In the genomic region with DNA sequence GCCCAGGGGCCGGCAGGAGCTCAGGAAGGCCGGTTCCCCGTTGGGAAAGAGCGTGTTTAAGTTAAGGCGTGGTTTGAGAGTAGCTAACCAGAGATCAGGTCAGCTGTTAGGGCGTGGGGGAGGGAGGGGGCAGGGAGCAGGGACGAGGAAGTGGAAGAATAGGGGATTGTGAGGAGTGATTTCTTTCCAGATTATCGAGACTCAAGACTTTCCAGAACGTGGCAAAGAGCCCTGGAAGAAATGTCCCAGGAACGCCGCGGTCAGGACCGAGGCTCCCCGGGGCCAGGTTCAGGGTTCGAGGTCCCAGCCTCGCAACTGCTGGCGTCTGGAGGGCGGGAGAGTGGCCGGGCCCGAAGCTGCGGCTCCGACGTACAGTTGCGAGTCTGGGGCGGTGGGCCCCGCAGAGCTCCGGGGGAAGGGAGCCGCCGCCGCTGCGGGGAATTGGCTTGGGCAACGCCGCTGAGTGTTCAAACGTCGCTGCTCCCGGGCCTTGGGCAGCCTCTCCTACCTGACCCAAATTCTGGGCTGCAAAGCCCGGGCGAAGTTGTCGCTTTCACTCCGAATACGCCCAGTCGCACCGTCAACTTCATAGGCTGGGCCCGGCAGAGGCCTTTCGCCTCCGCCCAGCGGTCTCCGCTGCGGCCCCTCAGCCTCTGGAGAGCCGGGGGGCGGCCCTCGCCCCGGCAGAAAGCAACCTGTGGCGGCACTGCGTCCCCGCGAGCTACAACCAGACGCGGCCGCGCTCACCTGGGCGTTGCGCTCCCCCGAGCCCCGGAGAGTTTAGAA, we compare ENCODE assay signal across 9 cellular contexts. TPM values are rescaled to one million over a fixed set of nuclear protein-coding genes. Genes with fewer than 3 reads are reported as not detected.
DNase-seq lines count a peak whose midpoint lies in the region; ATAC-seq and TF ChIP-seq lines count a peak whose summit lies in the region.
"Had no signal": no experiment of that assay in that cellular context is flagged by ENCODE, and none has a peak within 500 bp of the region (broad histone marks: within the 10 kb centered on the region; RNA-seq: fewer than 3 reads in every experiment).

No MANE protein-coding gene starts in this region.

- peaks cover 6% of the 10 kb centered on the region for H3K4me1 ChIP-seq in right cardiac atrium (ENCODE audit: control insufficient read depth, insufficient read depth, low read length)

- no peaks in the 10 kb centered on the region for H3K9me3 Mint-ChIP-seq in activated CD4-positive, alpha-beta T cell treated with anti-CD3 and anti-CD28 coated beads for 36 hours (ENCODE audit: low read depth)

- H3K27me3 ChIP-seq in right cardiac atrium (ENCODE audit: control insufficient read depth, insufficient read depth) = no peaks in the 10 kb centered on the region

- WGBS in right cardiac atrium = 3% methylated on average over 65 of the region's 65 CpGs

- H3K4me1 Mint-ChIP-seq in activated CD4-positive, alpha-beta T cell treated with anti-CD3 and anti-CD28 coated beads for 36 hours = peaks cover 18% of the 10 kb centered on the region

- H3K4me3 Mint-ChIP-seq in activated CD4-positive, alpha-beta T cell treated with anti-CD3 and anti-CD28 coated beads for 36 hours = peak overlapping the region; percentile 35

- H3K27ac Mint-ChIP-seq in activated CD4-positive, alpha-beta T cell treated with anti-CD3 and anti-CD28 coated beads for 36 hours = no peak overlapping the region

- DNase-seq in activated CD4-positive, alpha-beta T cell treated with anti-CD3 and anti-CD28 coated beads for 36 hours = peak; percentile 39
- DNase-seq in activated CD4-positive, alpha-beta T cell treated with anti-CD3 and anti-CD28 coated beads, Interleukin-2, amount 50 U/mL, for 1 hour = no peak
- DNase-seq in right cardiac atrium = no peak
- DNase-seq in stimulated activated CD4-positive, alpha-beta T cell treated with anti-CD3 and anti-CD28 coated beads, Interleukin-4, amount 100 ng/mL, for 4 hours = no peak
- DNase-seq in SKM-1 (lab: John Stamatoyannopoulos, UW; ENCODE audit: unreplicated experiment) = no peak
- DNase-seq: DND-41 had no signal

- TF ChIP-seq CTCF in VCaP (conservative IDR thresholded peaks at IDR 0.05) = 0 out of 2 replicates have a peak, but pooled peaks have one; percentile 16

- H3K4me3 ChIP-seq in right cardiac atrium (ENCODE audit: low read length) = peak overlapping the region; percentile 12
- H3K4me3 ChIP-seq in skin epidermis = peak overlapping the region; percentile 25 to 47 (median 34)

- no peaks in the 10 kb centered on the region for H3K9me3 ChIP-seq in right cardiac atrium (ENCODE audit: control insufficient read depth, low read length)

- CTCF ChIA-PET in activated CD4-positive, alpha-beta T cell treated with anti-CD3 and anti-CD28 coated beads for 36 hours (lab: Charles Lee) = interaction anchor here (0.9 kb wide), 1 partner anchor 153 kb away, joined by 4 read pairs; no protein-coding TSS in a partner anchor

- H3K36me3 Mint-ChIP-seq in activated CD4-positive, alpha-beta T cell treated with anti-CD3 and anti-CD28 coated beads for 36 hours (ENCODE audit: low read depth) = peaks cover 14% of the 10 kb centered on the region

- intact Hi-C loops in activated CD4-positive, alpha-beta T cell treated with anti-CD3 and anti-CD28 coated beads for 36 hours (cut with DNase I, micrococcal nuclease) = loop anchor here in 1 of 2 experiments (1.0 kb wide), 1 partner anchor 11 kb away; no protein-coding TSS in a partner anchor
- intact Hi-C loops in right cardiac atrium (cut with DNase I) = no loop called here

- ATAC-seq in activated CD4-positive, alpha-beta T cell treated with anti-CD3 and anti-CD28 coated beads for 36 hours = peak; percentile 31
- ATAC-seq in right cardiac atrium = peak in 1 of 2 donors; percentile 41
- no peak for ATAC-seq in SK-N-SH treated with all-trans-retinoic acid at 6 μM for 48 hours

- POLR2A ChIA-PET in activated CD4-positive, alpha-beta T cell treated with anti-CD3 and anti-CD28 coated beads for 36 hours (lab: Charles Lee) = interaction anchor here (0.8 kb wide), 1 partner anchor 10 kb away, joined by 3 read pairs; the partner anchor contains the start of gene ISL2

- H3K27ac ChIP-seq in VCaP (peak overlapping the region; percentile 64), right cardiac atrium (ENCODE audit: low read length) (no peak overlapping the region), skin epidermis (no peak overlapping the region)

- H3K27me3 Mint-ChIP-seq in activated CD4-positive, alpha-beta T cell treated with anti-CD3 and anti-CD28 coated beads for 36 hours = peaks cover 48% of the 10 kb centered on the region

TF ChIP-seq in SK-N-SH treated with all-trans-retinoic acid at 6 μM for 48 hours, 23 proteins besides CTCF, POLR2A, EP300 and RAD21:
- TF ChIP-seq BACH2 (CRISPR knock-in tag; IDR thresholded peaks at IDR 0.05; ENCODE audit: borderline replicate concordance) (no peak), ZFP30 (CRISPR knock-in tag; IDR thresholded peaks at IDR 0.05) (no peak), ZC3H10 (CRISPR knock-in tag; IDR thresholded peaks at IDR 0.05) (no peak), RARB (CRISPR knock-in tag; IDR thresholded peaks at IDR 0.05) (no peak), CSDC2 (CRISPR knock-in tag; IDR thresholded peaks at IDR 0.05) (no peak), OSR1 (CRISPR knock-in tag; IDR thresholded peaks at IDR 0.05) (no peak)
- TF ChIP-seq, protein P1, sequence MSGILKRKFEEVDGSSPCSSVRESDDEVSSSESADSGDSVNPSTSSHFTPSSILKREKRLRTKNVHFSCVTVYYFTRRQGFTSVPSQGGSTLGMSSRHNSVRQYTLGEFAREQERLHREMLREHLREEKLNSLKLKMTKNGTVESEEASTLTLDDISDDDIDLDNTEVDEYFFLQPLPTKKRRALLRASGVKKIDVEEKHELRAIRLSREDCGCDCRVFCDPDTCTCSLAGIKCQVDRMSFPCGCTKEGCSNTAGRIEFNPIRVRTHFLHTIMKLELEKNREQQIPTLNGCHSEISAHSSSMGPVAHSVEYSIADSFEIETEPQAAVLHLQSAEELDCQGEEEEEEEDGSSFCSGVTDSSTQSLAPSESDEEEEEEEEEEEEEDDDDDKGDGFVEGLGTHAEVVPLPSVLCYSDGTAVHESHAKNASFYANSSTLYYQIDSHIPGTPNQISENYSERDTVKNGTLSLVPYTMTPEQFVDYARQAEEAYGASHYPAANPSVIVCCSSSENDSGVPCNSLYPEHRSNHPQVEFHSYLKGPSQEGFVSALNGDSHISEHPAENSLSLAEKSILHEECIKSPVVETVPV (CRISPR knock-in tag; IDR thresholded peaks at IDR 0.05) = no peak
TF ChIP-seq in SK-N-SH treated with all-trans-retinoic acid at 6 μM for 48 hours: peak in this region for 0.

RNA-seq across cellular contexts. Expression of gene ISL2, which starts 9.5 kb away (rescaled TPM):
- under 1 TPM in 1 of 2 experiments, not detected in 1; 0.25 TPM for total RNA-seq in activated CD4-positive, alpha-beta T cell treated with anti-CD3 and anti-CD28 coated beads for 36 hours
- total RNA-seq in right cardiac atrium = not detected
- 0.05 TPM for polyA plus RNA-seq in right cardiac atrium

RNA-seq across cellular contexts. Expression of gene ETFA, which starts 34.8 kb away (rescaled TPM):
- total RNA-seq in activated CD4-positive, alpha-beta T cell treated with anti-CD3 and anti-CD28 coated beads for 36 hours = 100 to 1,000 TPM; 100 to 136 TPM
- 100 to 1,000 TPM; 248 to 283 (median 250) TPM for total RNA-seq in right cardiac atrium
- polyA plus RNA-seq in right cardiac atrium = 264 TPM
